ENCODE assay signal across 15 cellular contexts in genomic region chr6:7114744-7115451, GRCh38. TPM values are rescaled to one million over a fixed set of nuclear protein-coding genes. Genes with fewer than 3 reads are reported as not detected.
DNase-seq lines count a peak whose midpoint lies in the region; ATAC-seq and TF ChIP-seq lines count a peak whose summit lies in the region.
"Had no signal": no experiment of that assay in that cellular context is flagged by ENCODE, and none has a peak within 500 bp of the region (broad histone marks: within the 10 kb centered on the region; RNA-seq: fewer than 3 reads in every experiment).

No MANE protein-coding gene starts in this region.

- peaks cover 13% of the 10 kb centered on the region for H3K36me3 ChIP-seq in SK-N-MC (ENCODE audit: insufficient read depth, low read length)
- H3K36me3 ChIP-seq in smooth muscle cell (ENCODE audit: low read depth), result no peaks in the 10 kb centered on the region
- no peaks in the 10 kb centered on the region for H3K36me3 ChIP-seq in brain microvascular endothelial cell (replicated peaks)

- H3K4me1 ChIP-seq in smooth muscle cell (ENCODE audit: low read depth), result peaks cover 20% of the 10 kb centered on the region

- 59% methylated on average over 9 of the region's 9 CpGs for WGBS in smooth muscle cell (ENCODE audit: low lambda C conversion rate)

- H3K9ac ChIP-seq in SK-N-MC (ENCODE audit: insufficient read length) (peak overlapping the region; percentile 39), smooth muscle cell (ENCODE audit: low read depth) (no peak overlapping the region)

- no peak overlapping the region for H2AFZ ChIP-seq in smooth muscle cell (ENCODE audit: low read depth)

- DNase-seq in GF-D8 (lab: John Stamatoyannopoulos, UW), result peak; percentile 35
- DNase-seq in SK-N-MC (ENCODE audit: low read depth, low spot score), result no peak
- peak; percentile 39 for DNase-seq in left lobe of liver (ENCODE audit: low spot score)
- no peak for DNase-seq in smooth muscle cell (lab: John Stamatoyannopoulos, UW; ENCODE audit: unreplicated experiment)
- no peak for DNase-seq in brain microvascular endothelial cell
- DNase-seq: activated CD8-positive, alpha-beta T cell treated with anti-CD3 and anti-CD28 coated beads for 36 hours; activated naive CD4-positive, alpha-beta T cell; caudate nucleus; mesenchymal stem cell; NCI-H69; stimulated activated CD4-positive, alpha-beta T cell treated with anti-CD3 and anti-CD28 coated beads, Interleukin-4, amount 100 ng/mL, for 1 hour; stimulated activated naive CD4-positive, alpha-beta T cell; T-helper 9 cell had no signal

- TF ChIP-seq CTCF in smooth muscle cell (IDR thresholded peaks at IDR 0.05; ENCODE audit: borderline replicate concordance, insufficient read depth, poor library complexity, severe bottlenecking) (no peak), brain microvascular endothelial cell (IDR thresholded peaks at IDR 0.05; ENCODE audit: low read depth, low read length, missing control alignments) (no peak)

- H3K4me3 ChIP-seq in SK-N-MC (peak overlapping the region; percentile 4; the same call in 1 of the 2 replicates), smooth muscle cell (no peak overlapping the region), brain microvascular endothelial cell (ENCODE audit: low read depth, low read length) (no peak overlapping the region)

- H3K27me3 ChIP-seq in smooth muscle cell (ENCODE audit: low read depth) (no peaks in the 10 kb centered on the region), brain microvascular endothelial cell (replicated peaks) (no peaks in the 10 kb centered on the region)

- H3K9me3 ChIP-seq in SK-N-MC (ENCODE audit: low read depth, low read length) (no peaks in the 10 kb centered on the region), smooth muscle cell (replicated peaks; ENCODE audit: low read depth) (no peaks in the 10 kb centered on the region)

- H3F3A ChIP-seq in smooth muscle cell (ENCODE audit: low read depth), result no peaks in the 10 kb centered on the region

- no peak for TF ChIP-seq POLR2A in GM18505 (IDR thresholded peaks at IDR 0.05; ENCODE audit: borderline replicate concordance, extremely low read depth, insufficient read depth, insufficient read length)

- H3K79me2 ChIP-seq in smooth muscle cell (ENCODE audit: low read depth), result peaks cover 100% of the 10 kb centered on the region

- ATAC-seq in left lobe of liver, result no peak
- ATAC-seq in GM18505 (IDR thresholded peaks at IDR 0.05; ENCODE audit: unreplicated experiment), result no peak
- no peak for ATAC-seq in GM18909 (IDR thresholded peaks at IDR 0.05; ENCODE audit: poor library complexity, unreplicated experiment)
- ATAC-seq: activated CD8-positive, alpha-beta T cell treated with anti-CD3 and anti-CD28 coated beads for 36 hours had no signal

- peaks cover 100% of the 10 kb centered on the region for H4K20me1 ChIP-seq in smooth muscle cell (ENCODE audit: low read depth)

- in situ Hi-C loops in brain microvascular endothelial cell (cut with HindIII; ENCODE audit: low pct_ligation_motif_present, low sequenced_read_pairs), result no loop called here

- peak overlapping the region; percentile 76; the same call in 1 of the 2 replicates for H3K27ac ChIP-seq in SK-N-MC
- no peak overlapping the region for H3K27ac ChIP-seq in smooth muscle cell (ENCODE audit: low read depth)
- H3K27ac ChIP-seq in brain microvascular endothelial cell, result no peak overlapping the region

- peak overlapping the region; percentile 4 for H3K4me2 ChIP-seq in smooth muscle cell

RNA-seq across cellular contexts. Expression of gene RREB1, which starts 7.1 kb away (rescaled TPM):
- total RNA-seq in left lobe of liver, result 43.3 TPM
- 19.8 and 26.1 TPM in 2 replicates for total RNA-seq in smooth muscle cell
- 13.2 and 17.7 TPM in 2 replicates for polyA plus RNA-seq in smooth muscle cell

Comparison
In these comparisons a context has a peak if more than half of its experiments do, and no peak if none do; other contexts are left out.
1. DNase-seq: peak in GF-D8 (single experiment) and left lobe of liver (single experiment); none in SK-N-MC (single experiment), smooth muscle cell (single experiment) and brain microvascular endothelial cell (single experiment).